In genomic region chr5:143525176-143525575, GRCh38 we compare ENCODE assay signal across 18 cellular contexts.
DNase-seq lines count a peak whose midpoint lies in the region; FAIRE-seq and TF ChIP-seq lines count a peak whose summit lies in the region.
"Had no signal": no experiment of that assay in that cellular context is flagged by ENCODE, and none has a peak within 500 bp of the region (broad histone marks: within the 10 kb centered on the region; RNA-seq: fewer than 3 reads in every experiment).

No MANE protein-coding gene starts in this region.

- H3K36me3 ChIP-seq in OCI-LY3 (replicated peaks; ENCODE audit: low read depth, low read length) = no peaks in the 10 kb centered on the region
- H3K36me3 ChIP-seq: HAP-1 had no signal

- H3K4me1 ChIP-seq in OCI-LY3 (ENCODE audit: low read length) = peaks cover 46% of the 10 kb centered on the region
- H3K4me1 ChIP-seq: HAP-1 had no signal

- intact Hi-C loops in head of caudate nucleus (cut with DNase I) = no loop called here

- H3K27me3 ChIP-seq in OCI-LY3 (ENCODE audit: low read depth, low read length) = no peaks in the 10 kb centered on the region

- no peak overlapping the region for H3K9ac ChIP-seq in OCI-LY3 (ENCODE audit: low read length)

- TF ChIP-seq CTCF in OCI-LY3 (IDR thresholded peaks at IDR 0.05; ENCODE audit: low read depth, low read length) = no peak

- peak overlapping the region; percentile 16; the same call in 1 of the 2 replicates for H3K4me2 ChIP-seq in OCI-LY3 (ENCODE audit: low read length)

- H3K9me3 ChIP-seq in OCI-LY3 (ENCODE audit: insufficient read depth, low read length) = no peaks in the 10 kb centered on the region
- H3K9me3 ChIP-seq: HAP-1 had no signal

- peak; percentile 39 for FAIRE-seq in GM19239 (lab: Jason Lieb, UNC)
- FAIRE-seq: G401.6, GM12891, H1 had no signal

- H3K4me3 ChIP-seq in OCI-LY3 (ENCODE audit: low read length) = no peak overlapping the region
- H3K4me3 ChIP-seq: HAP-1 had no signal

- H2AFZ ChIP-seq in OCI-LY3 (ENCODE audit: low read depth, low read length) = no peak overlapping the region

- no peaks in the 10 kb centered on the region for H3K79me2 ChIP-seq in OCI-LY3 (ENCODE audit: low read length)

- H4K20me1 ChIP-seq in OCI-LY3 (ENCODE audit: insufficient read depth, low read length) = no peaks in the 10 kb centered on the region

- DNase-seq in NCI-H1694 (lab: John Stamatoyannopoulos, UW) (peak; percentile 9), NCI-H1694 treated with DMSO at 0.1 percent for 48 hours (lab: John Stamatoyannopoulos, UW) (no peak), GM19239 (ENCODE audit: insufficient read length, low spot score) (no peak), midbrain (lab: John Stamatoyannopoulos, UW) (no peak), head of caudate nucleus (no peak)
- DNase-seq in stimulated activated CD4-positive, alpha-beta T cell treated with anti-CD3 and anti-CD28 coated beads, Interleukin-12 subunit alpha, Interleukin-12 subunit beta, amount 100 ng/mL, for 4 hours = no peak
- DNase-seq: C1 segment of cervical spinal cord; Calu3; CD4-positive, alpha-beta T cell; DMS153; DMS79 treated with DMSO at 0.1 percent for 48 hours; EL had no signal

- no peak overlapping the region for H3K27ac ChIP-seq in OCI-LY3 (ENCODE audit: low read length)
- H3K27ac ChIP-seq: 22Rv1 had no signal
